In genomic region chr2:170101789-170102188, GRCh38 we compare ENCODE assay signal across 19 cellular contexts.
"Had no signal": no experiment of that assay in that cellular context is flagged by ENCODE, and none has a peak within 500 bp of the region (broad histone marks: within the 10 kb centered on the region; RNA-seq: fewer than 3 reads in every experiment).

No MANE protein-coding gene starts in this region.

- H3K27ac Mint-ChIP-seq: activated naive CD8-positive, alpha-beta T cell; activated T-helper 1 cell treated with anti-CD3 and anti-CD28 coated beads, Interleukin-12 subunit alpha, Interleukin-12 subunit beta, Interleukin-2, Interleukin-4 antibody, amounts not matched to agents 30 ng/mL and 10 ng/mL and 1 ng/mL, durations not matched to agents 14 hours and 24 hours and 36 hours; dendritic cell treated with granulocyte-macrophage colony-stimulating factor and Interleukin-4, amounts not matched to agents 40 ng/mL and 50 ng/mL, for 4 days; endodermal cell; naive thymus-derived CD8-positive, alpha-beta T cell; stimulated activated naive B cell treated with anti-CD40 and anti-IgM and Interleukin-4, amounts not matched to agents 10 μg/mL and 1 μg/mL and 100 μg/mL, for 72 hours; T-helper 2 cell treated with Interferon-gamma antibody and Interleukin-4, amounts not matched to agents 5 μg/mL and 100 μg/mL, for 36 hours had no signal

- H3K4me3 ChIP-seq: cardiac muscle cell, hepatocyte, pancreas, sigmoid colon, thoracic aorta, upper lobe of left lung had no signal

- H3K4me3 Mint-ChIP-seq: activated naive CD8-positive, alpha-beta T cell; activated T-helper 1 cell treated with anti-CD3 and anti-CD28 coated beads, Interleukin-12 subunit alpha, Interleukin-12 subunit beta, Interleukin-2, Interleukin-4 antibody, amounts not matched to agents 30 ng/mL and 10 ng/mL and 1 ng/mL, durations not matched to agents 14 hours and 24 hours and 36 hours; dendritic cell treated with granulocyte-macrophage colony-stimulating factor and Interleukin-4, amounts not matched to agents 40 ng/mL and 50 ng/mL, for 4 days; endodermal cell; naive thymus-derived CD8-positive, alpha-beta T cell; stimulated activated naive B cell treated with anti-CD40 and anti-IgM and Interleukin-4, amounts not matched to agents 10 μg/mL and 1 μg/mL and 100 μg/mL, for 72 hours; T-helper 2 cell treated with Interferon-gamma antibody and Interleukin-4, amounts not matched to agents 5 μg/mL and 100 μg/mL, for 36 hours had no signal

- H3K4me2 ChIP-seq: hepatocyte had no signal

- H3K9me3 Mint-ChIP-seq: activated T-helper 1 cell treated with anti-CD3 and anti-CD28 coated beads, Interleukin-12 subunit alpha, Interleukin-12 subunit beta, Interleukin-2, Interleukin-4 antibody, amounts not matched to agents 30 ng/mL and 10 ng/mL and 1 ng/mL, durations not matched to agents 14 hours and 24 hours and 36 hours; T-helper 2 cell treated with Interferon-gamma antibody and Interleukin-4, amounts not matched to agents 5 μg/mL and 100 μg/mL, for 36 hours had no signal

- H3K36me3 Mint-ChIP-seq: activated naive CD8-positive, alpha-beta T cell; stimulated activated naive B cell treated with anti-CD40 and anti-IgM and Interleukin-4, amounts not matched to agents 10 μg/mL and 1 μg/mL and 100 μg/mL, for 72 hours had no signal

- H3K4me1 ChIP-seq: foreskin keratinocyte, pancreas, sigmoid colon, upper lobe of left lung had no signal

- H2AFZ ChIP-seq: hepatocyte had no signal

- H3K27me3 ChIP-seq: cardiac muscle cell, foreskin keratinocyte, hepatocyte, neutrophil, pancreas, sigmoid colon, upper lobe of left lung had no signal

- H3K36me3 ChIP-seq: cardiac muscle cell, neutrophil, pancreas, sigmoid colon, thoracic aorta, upper lobe of left lung had no signal

- H3K27me3 Mint-ChIP-seq: dendritic cell treated with granulocyte-macrophage colony-stimulating factor and Interleukin-4, amounts not matched to agents 40 ng/mL and 50 ng/mL, for 4 days had no signal

- H3K79me2 ChIP-seq: hepatocyte had no signal

- H3K9me3 ChIP-seq: neutrophil, pancreas, sigmoid colon, thoracic aorta had no signal

- H3K27ac ChIP-seq: cardiac muscle cell, foreskin keratinocyte, hepatocyte, neutrophil, pancreas, sigmoid colon, thoracic aorta, upper lobe of left lung had no signal

- DNase-seq: activated CD8-positive, alpha-beta memory T cell treated with anti-CD3 and anti-CD28 coated beads for 24 hours; activated gamma-delta T cell treated with Interleukin-2 at 50 U/mL for 16 hours; amniotic stem cell; endodermal cell; foreskin keratinocyte; mesendoderm; naive thymus-derived CD8-positive, alpha-beta T cell; pancreas; sigmoid colon; stimulated activated naive B cell treated with anti-CD40 and anti-IgM and Interleukin-4, amounts not matched to agents 10 μg/mL and 1 μg/mL and 100 μg/mL, for 72 hours; upper lobe of left lung had no signal

- H3K4me1 Mint-ChIP-seq: endodermal cell; naive thymus-derived CD8-positive, alpha-beta T cell; stimulated activated naive B cell treated with anti-CD40 and anti-IgM and Interleukin-4, amounts not matched to agents 10 μg/mL and 1 μg/mL and 100 μg/mL, for 72 hours had no signal
